In genomic region chr12:94874086-94874985, GRCh38 we compare ENCODE assay signal across 9 cellular contexts.
A peak's percentile ranks its signal among the peaks of the same experiment; 100 is the strongest.
DNase-seq lines count a peak whose midpoint lies in the region; ATAC-seq and TF ChIP-seq lines count a peak whose summit lies in the region.
"Had no signal": no experiment of that assay in that cellular context is flagged by ENCODE, and none has a peak within 500 bp of the region (broad histone marks: within the 10 kb centered on the region; RNA-seq: fewer than 3 reads in every experiment).

No MANE protein-coding gene starts in this region.

- H3K36me3 ChIP-seq in OCI-LY7 (ENCODE audit: insufficient read depth, low read length) (no peaks in the 10 kb centered on the region), fibroblast of lung (ENCODE audit: control insufficient read depth, insufficient read depth, low read length) (no peaks in the 10 kb centered on the region), rectal smooth muscle tissue (ENCODE audit: control insufficient read depth, insufficient read depth, low read length) (no peaks in the 10 kb centered on the region)

- intact Hi-C loops in OCI-LY7 (cut with micrococcal nuclease; ENCODE audit: unreplicated experiment): loop anchor here (2.0 kb wide), 1 partner anchor 342 kb away; no protein-coding TSS in a partner anchor

- H4K20me1 ChIP-seq in OCI-LY7 (ENCODE audit: insufficient read depth, low read length) (no peaks in the 10 kb centered on the region), fibroblast of lung (ENCODE audit: control insufficient read depth, extremely low read depth, insufficient read depth, low read length) (no peaks in the 10 kb centered on the region)

- H2AFZ ChIP-seq in OCI-LY7 (ENCODE audit: low read length): no peak overlapping the region
- H2AFZ ChIP-seq in fibroblast of lung (ENCODE audit: low read length): no peak overlapping the region

- H3K9ac ChIP-seq in fibroblast of lung (ENCODE audit: insufficient read depth, low read length) (no peak overlapping the region), rectal smooth muscle tissue (ENCODE audit: low read length) (no peak overlapping the region)

- H3K9me3 ChIP-seq in OCI-LY7 (ENCODE audit: low read length) (no peaks in the 10 kb centered on the region), fibroblast of lung (ENCODE audit: control insufficient read depth, insufficient read depth, low read depth, low read length) (no peaks in the 10 kb centered on the region)

- H3K27me3 ChIP-seq in fibroblast of lung (ENCODE audit: control insufficient read depth, insufficient read depth, low read length): peaks cover 51% of the 10 kb centered on the region
- no peaks in the 10 kb centered on the region for H3K27me3 ChIP-seq in rectal smooth muscle tissue (ENCODE audit: control insufficient read depth, insufficient read depth, low read length)

- CTCF ChIA-PET in OCI-LY7 (lab: Charles Lee; ENCODE audit: unreplicated experiment): interaction anchor here (0.5 to 5.1 kb wide), 3 partner anchors 56 to 166 kb away, joined by 4 to 30 read pairs (median 6); no protein-coding TSS in a partner anchor

- peaks cover 43% of the 10 kb centered on the region for H3K4me1 ChIP-seq in OCI-LY7 (ENCODE audit: insufficient read depth, low read length, poor library complexity, severe bottlenecking)
- no peaks in the 10 kb centered on the region for H3K4me1 ChIP-seq in fibroblast of lung (ENCODE audit: control insufficient read depth, extremely low read depth, insufficient read depth, low read length)
- peaks cover 2% of the 10 kb centered on the region for H3K4me1 ChIP-seq in rectal smooth muscle tissue (ENCODE audit: control insufficient read depth, insufficient read depth, low read length)

- no peak overlapping the region for H3K27ac ChIP-seq in OCI-LY7 (ENCODE audit: low read depth, low read length, poor library complexity, severe bottlenecking)
- no peak overlapping the region for H3K27ac ChIP-seq in fibroblast of lung (ENCODE audit: insufficient read depth, low read length)
- no peak overlapping the region for H3K27ac ChIP-seq in rectal smooth muscle tissue (ENCODE audit: low read depth, low read length)

- DNase-seq in OCI-LY7 (ENCODE audit: low spot score): no peak
- DNase-seq in fibroblast of lung (ENCODE audit: low read depth in 2 of 2): no peak
- no peak for DNase-seq in left lobe of liver (ENCODE audit: low spot score)
- no peak for DNase-seq in MV-4-11 (lab: John Stamatoyannopoulos, UW)
- DNase-seq: NCI-H2081 treated with DMSO at 0.1 percent for 48 hours had no signal

- POLR2A ChIA-PET in OCI-LY7 (lab: Charles Lee): interaction anchor here (0.8 to 2.6 kb wide), 6 partner anchors 56 to 199 kb away, joined by 3 to 13 read pairs (median 6); no protein-coding TSS in a partner anchor

- BruUV-seq in OCI-LY7 (replicated peaks; lab: Mats Ljungman, UMichigan): no TSS peak

- no peak for ATAC-seq in HG02973 (IDR thresholded peaks at IDR 0.05; ENCODE audit: unreplicated experiment)
- no peak for ATAC-seq in left lobe of liver
- no peak for ATAC-seq in GM21360 (IDR thresholded peaks at IDR 0.05; ENCODE audit: unreplicated experiment)

- H3K9me2 ChIP-seq in OCI-LY7 (ENCODE audit: insufficient read depth, low read length): no peaks in the 10 kb centered on the region

- H3K4me2 ChIP-seq in OCI-LY7 (ENCODE audit: low read length): peak overlapping the region; percentile 24; the same call in 1 of the 2 replicates
- H3K4me2 ChIP-seq in fibroblast of lung (ENCODE audit: extremely low read depth, insufficient read depth, low read length): peak overlapping the region; percentile 35

- H3K4me3 ChIP-seq in GM08714 (ENCODE audit: low read length): peak overlapping the region; percentile 85; the same call in 1 of the 2 replicates
- no peak overlapping the region for H3K4me3 ChIP-seq in OCI-LY7 (ENCODE audit: low read depth, low read length, poor library complexity, severe bottlenecking)
- H3K4me3 ChIP-seq in fibroblast of lung (replicated peaks in 1 of 4; ENCODE audit: control extremely low read depth in 1 of 4, insufficient read depth in 1 of 4, low read depth in 3 of 4, low read length in 4 of 4): peak overlapping the region in 2 of 4 experiments; percentile 30 to 41
- H3K4me3 ChIP-seq in rectal smooth muscle tissue (ENCODE audit: low read length): peak overlapping the region; percentile 61

- TF ChIP-seq CTCF in OCI-LY7 (conservative IDR thresholded peaks at IDR 0.05; ENCODE audit: low read length) (no peak), fibroblast of lung (conservative IDR thresholded peaks at IDR 0.05 in 1 of 2, IDR thresholded peaks at IDR 0.05 in 1 of 2; ENCODE audit: low read depth in 1 of 2, low read length in 2 of 2) (no peak)

- no peaks in the 10 kb centered on the region for H3K79me2 ChIP-seq in OCI-LY7 (ENCODE audit: insufficient read depth, low read depth, low read length)
- no peaks in the 10 kb centered on the region for H3K79me2 ChIP-seq in fibroblast of lung (ENCODE audit: control insufficient read depth, insufficient read depth, low read length)
